ENCODE assay signal across 10 cellular contexts in the genomic region with DNA sequence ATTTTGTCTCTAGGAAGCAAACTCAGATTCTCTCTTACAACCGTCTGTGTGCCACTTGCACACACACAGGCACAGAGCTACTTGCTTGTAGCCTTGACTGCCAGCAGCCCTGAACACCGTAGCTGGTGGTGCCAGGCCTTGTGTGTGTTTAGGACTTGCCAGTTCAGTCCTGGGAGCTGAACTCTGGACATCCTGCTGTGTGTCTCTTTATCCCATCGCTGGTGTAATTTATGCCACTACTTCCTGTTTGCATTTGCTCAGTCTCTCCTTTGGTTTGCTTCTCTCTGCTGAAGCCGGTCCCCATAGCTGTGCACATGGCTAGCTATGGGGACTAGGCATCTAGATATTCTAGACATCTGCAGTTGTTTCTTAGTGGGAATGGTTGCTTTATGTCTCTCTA. TPM values are rescaled to one million over a fixed set of nuclear protein-coding genes. Genes with fewer than 3 reads are reported as not detected.
DNase-seq lines count a peak whose midpoint lies in the region; ATAC-seq and TF ChIP-seq lines count a peak whose summit lies in the region.
"Had no signal": no experiment of that assay in that cellular context is flagged by ENCODE, and none has a peak within 500 bp of the region (broad histone marks: within the 10 kb centered on the region; RNA-seq: fewer than 3 reads in every experiment).

No MANE protein-coding gene starts in this region.

- H3K4me1 Mint-ChIP-seq in activated CD4-positive, alpha-beta T cell treated with anti-CD3 and anti-CD28 coated beads, Interleukin-2, amount 10 ng/mL, durations not matched to agents 24 days and 14 days = peaks cover 43% of the 10 kb centered on the region
- peaks cover 25% of the 10 kb centered on the region for H3K4me1 Mint-ChIP-seq in endothelial cell (ENCODE audit: unreplicated experiment)
- peaks cover 43% of the 10 kb centered on the region for H3K4me1 Mint-ChIP-seq in stimulated activated effector memory CD8-positive, alpha-beta T cell treated with anti-CD3 and anti-CD28 coated beads, Interleukin-12 subunit alpha, Interleukin-12 subunit beta, amount 100 ng/mL, for 72 hours

- peak; percentile 70 for DNase-seq in activated CD4-positive, alpha-beta T cell treated with anti-CD3 and anti-CD28 coated beads, Interleukin-2, amount 10 ng/mL, durations not matched to agents 24 days and 14 days
- no peak for DNase-seq in activated CD4-positive, alpha-beta T cell treated with anti-CD3 and anti-CD28 coated beads, Interleukin-2, amount 50 U/mL, for 1 hour
- DNase-seq in NOMO-1 treated with DMSO at 0.1 percent for 48 hours (lab: John Stamatoyannopoulos, UW; ENCODE audit: unreplicated experiment) = peak; percentile 41
- no peak for DNase-seq in endothelial cell (ENCODE audit: low spot score)
- DNase-seq in stimulated activated effector memory CD8-positive, alpha-beta T cell treated with anti-CD3 and anti-CD28 coated beads, Interleukin-12 subunit alpha, Interleukin-12 subunit beta, amount 100 ng/mL, for 72 hours (ENCODE audit: low spot score in 2 of 2) = no peak
- no peak for DNase-seq in UCSD-AML1 (lab: John Stamatoyannopoulos, UW; ENCODE audit: unreplicated experiment)
- DNase-seq: activated CD8-positive, alpha-beta memory T cell treated with anti-CD3 and anti-CD28 coated beads, Interleukin-2, amount 50 U/mL, for 4 hours; NCI-H446 treated with DMSO at 0.1 percent for 48 hours had no signal

- H3K4me3 Mint-ChIP-seq in activated CD4-positive, alpha-beta T cell treated with anti-CD3 and anti-CD28 coated beads, Interleukin-2, amount 10 ng/mL, durations not matched to agents 24 days and 14 days = no peak overlapping the region
- H3K4me3 Mint-ChIP-seq in endothelial cell (ENCODE audit: unreplicated experiment) = no peak overlapping the region
- no peak overlapping the region for H3K4me3 Mint-ChIP-seq in stimulated activated effector memory CD8-positive, alpha-beta T cell treated with anti-CD3 and anti-CD28 coated beads, Interleukin-12 subunit alpha, Interleukin-12 subunit beta, amount 100 ng/mL, for 72 hours

- no peak for TF ChIP-seq CTCF in endothelial cell (IDR thresholded peaks at IDR 0.05; ENCODE audit: unreplicated experiment)

- peaks cover 27% of the 10 kb centered on the region for H3K36me3 Mint-ChIP-seq in activated CD4-positive, alpha-beta T cell treated with anti-CD3 and anti-CD28 coated beads, Interleukin-2, amount 10 ng/mL, durations not matched to agents 24 days and 14 days (ENCODE audit: low read depth)
- H3K36me3 Mint-ChIP-seq in endothelial cell (ENCODE audit: low read depth, unreplicated experiment) = peaks cover 4% of the 10 kb centered on the region
- H3K36me3 Mint-ChIP-seq in stimulated activated effector memory CD8-positive, alpha-beta T cell treated with anti-CD3 and anti-CD28 coated beads, Interleukin-12 subunit alpha, Interleukin-12 subunit beta, amount 100 ng/mL, for 72 hours = peaks cover 43% of the 10 kb centered on the region

- H3K27ac Mint-ChIP-seq in activated CD4-positive, alpha-beta T cell treated with anti-CD3 and anti-CD28 coated beads, Interleukin-2, amount 10 ng/mL, durations not matched to agents 24 days and 14 days = peak overlapping the region; percentile 82
- peak overlapping the region; percentile 83 for H3K27ac Mint-ChIP-seq in endothelial cell (ENCODE audit: unreplicated experiment)
- peak overlapping the region; percentile 63 for H3K27ac Mint-ChIP-seq in stimulated activated effector memory CD8-positive, alpha-beta T cell treated with anti-CD3 and anti-CD28 coated beads, Interleukin-12 subunit alpha, Interleukin-12 subunit beta, amount 100 ng/mL, for 72 hours

- intact Hi-C loops in activated CD4-positive, alpha-beta T cell treated with anti-CD3 and anti-CD28 coated beads, Interleukin-2, amount 10 ng/mL, durations not matched to agents 24 days and 14 days (cut with micrococcal nuclease) = no loop called here

- H3K27me3 Mint-ChIP-seq in activated CD4-positive, alpha-beta T cell treated with anti-CD3 and anti-CD28 coated beads, Interleukin-2, amount 10 ng/mL, durations not matched to agents 24 days and 14 days = no peaks in the 10 kb centered on the region
- H3K27me3 Mint-ChIP-seq in endothelial cell (ENCODE audit: unreplicated experiment) = peaks cover 2% of the 10 kb centered on the region

- H3K9me3 Mint-ChIP-seq in activated CD4-positive, alpha-beta T cell treated with anti-CD3 and anti-CD28 coated beads, Interleukin-2, amount 10 ng/mL, durations not matched to agents 24 days and 14 days = no peaks in the 10 kb centered on the region
- H3K9me3 Mint-ChIP-seq in endothelial cell (ENCODE audit: unreplicated experiment) = no peaks in the 10 kb centered on the region
- H3K9me3 Mint-ChIP-seq in stimulated activated effector memory CD8-positive, alpha-beta T cell treated with anti-CD3 and anti-CD28 coated beads, Interleukin-12 subunit alpha, Interleukin-12 subunit beta, amount 100 ng/mL, for 72 hours = no peaks in the 10 kb centered on the region

- ATAC-seq in stimulated activated effector memory CD8-positive, alpha-beta T cell treated with anti-CD3 and anti-CD28 coated beads, Interleukin-12 subunit alpha, Interleukin-12 subunit beta, amount 100 ng/mL, for 72 hours = peak; percentile 28
- ATAC-seq in HG03432 (IDR thresholded peaks at IDR 0.05; ENCODE audit: unreplicated experiment) (no peak), GM19023 (IDR thresholded peaks at IDR 0.05; ENCODE audit: unreplicated experiment) (no peak)

RNA-seq across cellular contexts. Expression of a gene that starts 24.0 kb away (rescaled TPM):
- 34.2 and 41.0 TPM in 2 replicates for total RNA-seq in activated CD4-positive, alpha-beta T cell treated with anti-CD3 and anti-CD28 coated beads, Interleukin-2, amount 10 ng/mL, durations not matched to agents 24 days and 14 days
- 42.6 TPM for total RNA-seq in endothelial cell (ENCODE audit: unreplicated experiment)

RNA-seq across cellular contexts. Expression of a gene that starts 49.7 kb away (rescaled TPM):
- total RNA-seq in activated CD4-positive, alpha-beta T cell treated with anti-CD3 and anti-CD28 coated beads, Interleukin-2, amount 10 ng/mL, durations not matched to agents 24 days and 14 days = 60.2 and 65.8 TPM in 2 replicates
- 55.3 TPM for total RNA-seq in endothelial cell (ENCODE audit: unreplicated experiment)

RNA-seq across cellular contexts. Expression of a gene that starts 54.0 kb away (rescaled TPM):
- total RNA-seq in activated CD4-positive, alpha-beta T cell treated with anti-CD3 and anti-CD28 coated beads, Interleukin-2, amount 10 ng/mL, durations not matched to agents 24 days and 14 days = 0.26 and 0.28 TPM in 2 replicates
- total RNA-seq in endothelial cell (ENCODE audit: unreplicated experiment) = 9.3 TPM

Comparison
In these comparisons a context has a peak if more than half of its experiments do, and no peak if none do; other contexts are left out.
1. DNase-seq: peak in activated CD4-positive, alpha-beta T cell treated with anti-CD3 and anti-CD28 coated beads, Interleukin-2, amount 10 ng/mL, durations not matched to agents 24 days and 14 days (single experiment) and NOMO-1 treated with DMSO at 0.1 percent for 48 hours (single experiment); none in activated CD4-positive, alpha-beta T cell treated with anti-CD3 and anti-CD28 coated beads, Interleukin-2, amount 50 U/mL, for 1 hour (single experiment), endothelial cell (single experiment), stimulated activated effector memory CD8-positive, alpha-beta T cell treated with anti-CD3 and anti-CD28 coated beads, Interleukin-12 subunit alpha, Interleukin-12 subunit beta, amount 100 ng/mL, for 72 hours (0 of 2) and UCSD-AML1 (single experiment).
2. Peak in every context shown above with its lines, with median percentiles within 50 percentile points of each other: H3K27ac Mint-ChIP-seq.